Comparison of ENCODE assay signal across 10 cellular contexts in the genomic region with DNA sequence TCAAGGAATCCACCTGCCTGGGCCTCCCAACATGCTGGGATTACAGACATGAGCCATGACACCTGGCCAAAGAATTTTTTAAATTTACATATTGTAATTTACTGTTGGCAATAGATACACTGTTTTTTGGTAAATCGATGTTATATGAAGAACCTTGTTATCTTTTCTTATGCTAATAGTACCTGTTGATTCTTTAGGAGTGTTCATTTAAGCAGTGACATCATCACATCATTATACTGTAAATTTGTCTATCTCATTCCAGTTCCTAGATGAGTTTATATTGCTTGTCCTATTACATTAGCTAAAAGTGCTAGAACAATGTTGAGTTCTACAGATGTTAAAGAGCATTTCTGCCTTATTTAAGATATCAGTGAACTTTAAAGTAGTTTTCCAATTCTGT. TPM values are rescaled to one million over a fixed set of nuclear protein-coding genes. Genes with fewer than 3 reads are reported as not detected.
"Had no signal": no experiment of that assay in that cellular context is flagged by ENCODE, and none has a peak within 500 bp of the region (broad histone marks: within the 10 kb centered on the region; RNA-seq: fewer than 3 reads in every experiment).

No MANE protein-coding gene starts in this region.

- DNase-seq: IMR-90, KBM-7, KG1 had no signal

- H3K4me2 ChIP-seq: KMS-11 had no signal

- H3K4me3 ChIP-seq: K562 had no signal

- H3K27me3 Mint-ChIP-seq: IgD-negative memory B cell had no signal

- H3K9ac ChIP-seq: KMS-11 had no signal

- H3K27ac ChIP-seq: HL-60, KMS-11 had no signal

- H3K27ac Mint-ChIP-seq: IgD-negative memory B cell had no signal

RNA-seq across cellular contexts. Expression of a gene that starts 39.3 kb away (rescaled TPM):
- total RNA-seq: HepG2, HT-29, HT1080, IMR-90, K562 had no signal
- polyA plus RNA-seq: HepG2, IgD-negative memory B cell, IMR-90, K562 had no signal

RNA-seq across cellular contexts. Expression of a gene that starts 55.3 kb away (rescaled TPM):
- total RNA-seq: HT1080, K562 had no signal
- polyA plus RNA-seq: IgD-negative memory B cell, IMR-90, K562 had no signal
